In genomic region chr21:14259669-14260458, GRCh38 we compare ENCODE assay signal across 9 cellular contexts. TPM values are rescaled to one million over a fixed set of nuclear protein-coding genes. Genes with fewer than 3 reads are reported as not detected.
DNase-seq lines count a peak whose midpoint lies in the region; ATAC-seq and TF ChIP-seq lines count a peak whose summit lies in the region.
"Had no signal": no experiment of that assay in that cellular context is flagged by ENCODE, and none has a peak within 500 bp of the region (broad histone marks: within the 10 kb centered on the region; RNA-seq: fewer than 3 reads in every experiment).

No MANE protein-coding gene starts in this region.

- H3K4me1 ChIP-seq in A673 (ENCODE audit: insufficient read depth, low read length, poor library complexity, severe bottlenecking), result no peaks in the 10 kb centered on the region

- H3K27ac ChIP-seq in A673 (ENCODE audit: low read depth, low read length, poor library complexity, severe bottlenecking), result no peak overlapping the region

- peak; percentile 72 for TF ChIP-seq CTCF in A673 (conservative IDR thresholded peaks at IDR 0.05; ENCODE audit: low read depth, low read length)
- TF ChIP-seq CTCF in GM12875 (IDR thresholded peaks at IDR 0.05; ENCODE audit: borderline replicate concordance, insufficient read depth, low read depth, low read length), result peak; percentile 29; the same call in 1 of the 2 replicates

- no peaks in the 10 kb centered on the region for H3K36me3 ChIP-seq in A673 (ENCODE audit: insufficient read depth, low read length, poor library complexity, severe bottlenecking)

- no TSS peak for BruUV-seq in A673 (replicated peaks; lab: Mats Ljungman, UMichigan)

- peak; percentile 78 for DNase-seq in A673 (ENCODE audit: low spot score)
- DNase-seq in Kasumi-1 (lab: John Stamatoyannopoulos, UW), result peak; percentile 67 to 78
- peak; percentile 41 for DNase-seq in RPMI8226
- DNase-seq in fibroblast of peridontal ligament (ENCODE audit: extremely low read depth), result peak; percentile 72
- DNase-seq in non-pigmented ciliary epithelial cell (ENCODE audit: low read depth), result peak; percentile 13
- DNase-seq in stimulated activated naive CD8-positive, alpha-beta T cell treated with anti-CD3 and anti-CD28 coated beads, Interleukin-15, Interleukin-2, amounts not matched to agents 100 U/mL and 50 U/mL, for 24 hours, result no peak
- no peak for DNase-seq in activated CD4-positive, alpha-beta T cell treated with anti-CD3 and anti-CD28 coated beads, Interleukin-2, amount 50 U/mL, for 48 hours

- H3K4me3 ChIP-seq in A673 (ENCODE audit: low read depth, low read length, poor library complexity, severe bottlenecking), result no peak overlapping the region
- H3K4me3 ChIP-seq in GM12875 (ENCODE audit: low read depth, low read length), result no peak overlapping the region

- POLR2A ChIA-PET in A673 (lab: Charles Lee; ENCODE audit: low non-redundant PET), result no interaction called here

- peaks cover 6% of the 10 kb centered on the region for H3K27me3 ChIP-seq in A673 (replicated peaks; ENCODE audit: insufficient read depth, low read depth, low read length, poor library complexity)

- CTCF ChIA-PET in A673 (lab: Charles Lee), result no interaction called here

- no peak for ATAC-seq in stimulated activated naive CD8-positive, alpha-beta T cell treated with anti-CD3 and anti-CD28 coated beads, Interleukin-15, Interleukin-2, amounts not matched to agents 100 U/mL and 50 U/mL, for 24 hours

- intact Hi-C loops in A673 (cut with micrococcal nuclease; ENCODE audit: unreplicated experiment), result loop anchor here (2.0 to 10.0 kb wide), 5 partner anchors 475 to 1335 kb away; no protein-coding TSS in a partner anchor

- no peaks in the 10 kb centered on the region for H3K9me3 ChIP-seq in A673 (ENCODE audit: low read depth, low read length, poor library complexity, severe bottlenecking)

RNA-seq across cellular contexts. Expression of gene RBM11, which starts 43.9 kb away (rescaled TPM):
- 319 TPM in 2 replicates for total RNA-seq in A673 (2021)

RNA-seq across cellular contexts. Expression of gene LIPI, which starts 49.1 kb away (rescaled TPM):
- total RNA-seq in A673 (2021), result 123 and 138 TPM in 2 replicates
- total RNA-seq: urinary bladder had no signal

Comparison
In these comparisons a context has a peak if more than half of its experiments do, and no peak if none do; other contexts are left out.
1. DNase-seq: peak in A673 (single experiment), Kasumi-1 (2 of 2), RPMI8226 (single experiment), fibroblast of peridontal ligament (single experiment) and non-pigmented ciliary epithelial cell (single experiment); none in stimulated activated naive CD8-positive, alpha-beta T cell treated with anti-CD3 and anti-CD28 coated beads, Interleukin-15, Interleukin-2, amounts not matched to agents 100 U/mL and 50 U/mL, for 24 hours (single experiment) and activated CD4-positive, alpha-beta T cell treated with anti-CD3 and anti-CD28 coated beads, Interleukin-2, amount 50 U/mL, for 48 hours (0 of 2).